ENCODE assay signal across 8 cellular contexts in genomic region chr7:114405427-114405826, GRCh38. TPM values are rescaled to one million over a fixed set of nuclear protein-coding genes. Genes with fewer than 3 reads are reported as not detected.
A peak's percentile ranks its signal among the peaks of the same experiment; 100 is the strongest.
DNase-seq lines count a peak whose midpoint lies in the region; ATAC-seq, FAIRE-seq and TF ChIP-seq lines count a peak whose summit lies in the region.

No MANE protein-coding gene starts in this region.

- no peaks in the 10 kb centered on the region for H3K79me2 ChIP-seq in smooth muscle cell (ENCODE audit: low read depth)

- no peak overlapping the region for H3K4me2 ChIP-seq in smooth muscle cell

- no peak overlapping the region for H3K27ac ChIP-seq in smooth muscle cell (ENCODE audit: low read depth)

- H3K4me3 ChIP-seq in NB4 (ENCODE audit: low read depth, low read length) (no peak overlapping the region), bronchial epithelial cell (ENCODE audit: low read depth, low read length) (no peak overlapping the region), smooth muscle cell (no peak overlapping the region)

- no peaks in the 10 kb centered on the region for H3K27me3 ChIP-seq in bronchial epithelial cell (ENCODE audit: control insufficient read depth, insufficient read depth, low read length)
- peaks cover 17% of the 10 kb centered on the region for H3K27me3 ChIP-seq in smooth muscle cell (ENCODE audit: low read depth)

- FAIRE-seq in bronchial epithelial cell (lab: Jason Lieb, UNC) = no peak

- H3F3A ChIP-seq in smooth muscle cell (ENCODE audit: low read depth) = no peaks in the 10 kb centered on the region

- no peak overlapping the region for H2AFZ ChIP-seq in smooth muscle cell (ENCODE audit: low read depth)

- peak; percentile 82 for ATAC-seq in GM21529 (IDR thresholded peaks at IDR 0.05; ENCODE audit: unreplicated experiment)

- no peaks in the 10 kb centered on the region for H3K9me3 ChIP-seq in smooth muscle cell (replicated peaks; ENCODE audit: low read depth)

- WGBS in smooth muscle cell (ENCODE audit: low lambda C conversion rate) = 2% methylated on average over 2 of the region's 2 CpGs

- no peak overlapping the region for H3K9ac ChIP-seq in smooth muscle cell (ENCODE audit: low read depth)

- H3K4me1 ChIP-seq in smooth muscle cell (ENCODE audit: low read depth) = no peaks in the 10 kb centered on the region

- H4K20me1 ChIP-seq in smooth muscle cell (ENCODE audit: low read depth) = no peaks in the 10 kb centered on the region

- no peak for TF ChIP-seq POLR2A in NB4 (IDR thresholded peaks at IDR 0.05; ENCODE audit: extremely low read depth, insufficient read length)

- H3K36me3 ChIP-seq in bronchial epithelial cell (ENCODE audit: control insufficient read depth, insufficient read depth, low read length) = no peaks in the 10 kb centered on the region
- no peaks in the 10 kb centered on the region for H3K36me3 ChIP-seq in smooth muscle cell (ENCODE audit: low read depth)

- TF ChIP-seq CTCF in NB4 (IDR thresholded peaks at IDR 0.05; ENCODE audit: low read depth, low read length) (no peak), bronchial epithelial cell (IDR thresholded peaks at IDR 0.05; ENCODE audit: insufficient read depth, low read length, severe bottlenecking) (peak; percentile 45), smooth muscle cell (IDR thresholded peaks at IDR 0.05; ENCODE audit: borderline replicate concordance, insufficient read depth, poor library complexity, severe bottlenecking) (peak; percentile 29)

- DNase-seq in DMS114 treated with DMSO at 0.1 percent for 48 hours (lab: John Stamatoyannopoulos, UW; ENCODE audit: unreplicated experiment) (peak; percentile 19), NB4 (ENCODE audit: low read depth) (peak; percentile 22), bronchial epithelial cell (ENCODE audit: low read depth) (peak; percentile 61), smooth muscle cell (lab: John Stamatoyannopoulos, UW; ENCODE audit: unreplicated experiment) (no peak)
- no peak for DNase-seq in activated naive CD4-positive, alpha-beta T cell treated with anti-CD3 and anti-CD28 coated beads, Interleukin-2, amount 50 U/mL, for 16 hours
- DNase-seq in central memory CD4-positive, alpha-beta T cell = no peak
- no peak for DNase-seq in activated CD4-positive, alpha-beta T cell treated with anti-CD3 and anti-CD28 coated beads, Interleukin-2, amount 50 U/mL, for 4 hours

RNA-seq across cellular contexts. Expression of gene FOXP2, which starts 9.2 kb away (rescaled TPM):
- total RNA-seq in bronchial epithelial cell = 5.3 and 7.9 TPM in 2 replicates
- 0.63 and 1.1 TPM in 2 replicates for total RNA-seq in smooth muscle cell
- 0.86 and 0.97 TPM in 2 replicates for polyA plus RNA-seq in smooth muscle cell

Comparison
In these comparisons a context has a peak if more than half of its experiments do, and no peak if none do; other contexts are left out.
1. DNase-seq: peak in DMS114 treated with DMSO at 0.1 percent for 48 hours (single experiment), NB4 (single experiment) and bronchial epithelial cell (single experiment); none in smooth muscle cell (single experiment), activated naive CD4-positive, alpha-beta T cell treated with anti-CD3 and anti-CD28 coated beads, Interleukin-2, amount 50 U/mL, for 16 hours (single experiment), central memory CD4-positive, alpha-beta T cell (single experiment) and activated CD4-positive, alpha-beta T cell treated with anti-CD3 and anti-CD28 coated beads, Interleukin-2, amount 50 U/mL, for 4 hours (0 of 2).